Comparison of ENCODE assay signal across 8 cellular contexts in genomic region chr1:161439280-161440232, GRCh38.
DNase-seq lines count a peak whose midpoint lies in the region; ATAC-seq and TF ChIP-seq lines count a peak whose summit lies in the region.

No MANE protein-coding gene starts in this region.

- no peaks in the 10 kb centered on the region for H3K9me3 Mint-ChIP-seq in natural killer cell treated with Interleukin-12 subunit alpha and Interleukin-12 subunit beta and Interleukin-15 and Interleukin-18, amount 100 ng/mL, for 72 hours

- ATAC-seq in natural killer cell treated with Interleukin-12 subunit alpha and Interleukin-12 subunit beta and Interleukin-15 and Interleukin-18, amount 100 ng/mL, for 72 hours: no peak
- no peak for ATAC-seq in HG02571 (IDR thresholded peaks at IDR 0.05; ENCODE audit: unreplicated experiment)

- no TSS peak for BruUV-seq in OCI-LY7 (replicated peaks; lab: Mats Ljungman, UMichigan)

- H3K36me3 Mint-ChIP-seq in natural killer cell treated with Interleukin-12 subunit alpha and Interleukin-12 subunit beta and Interleukin-15 and Interleukin-18, amount 100 ng/mL, for 72 hours: peaks cover 12% of the 10 kb centered on the region

- no peaks in the 10 kb centered on the region for H3K9me3 ChIP-seq in OCI-LY7 (ENCODE audit: low read length)

- peak overlapping the region; percentile 72 for H3K4me3 ChIP-seq in OCI-LY7 (ENCODE audit: low read depth, low read length, poor library complexity, severe bottlenecking)
- peak overlapping the region; percentile 22 for H3K4me3 ChIP-seq in choroid plexus epithelial cell (ENCODE audit: low read depth, low read length)

- peak overlapping the region; percentile 80 for H2AFZ ChIP-seq in OCI-LY7 (ENCODE audit: low read length)

- H3K4me1 ChIP-seq in OCI-LY7 (ENCODE audit: insufficient read depth, low read length, poor library complexity, severe bottlenecking): peaks cover 6% of the 10 kb centered on the region

- H3K79me2 ChIP-seq in OCI-LY7 (ENCODE audit: insufficient read depth, low read depth, low read length): no peaks in the 10 kb centered on the region

- intact Hi-C loops in OCI-LY7 (cut with micrococcal nuclease; ENCODE audit: unreplicated experiment): loop anchor here (10.0 kb wide), 1 partner anchor 45 kb away; no protein-coding TSS in a partner anchor

- H3K27me3 Mint-ChIP-seq in natural killer cell treated with Interleukin-12 subunit alpha and Interleukin-12 subunit beta and Interleukin-15 and Interleukin-18, amount 100 ng/mL, for 72 hours: peaks cover 15 to 32% of the 10 kb centered on the region in 2 donors

- no peaks in the 10 kb centered on the region for H4K20me1 ChIP-seq in OCI-LY7 (ENCODE audit: insufficient read depth, low read length)

- peak overlapping the region; percentile 95 for H3K4me2 ChIP-seq in OCI-LY7 (ENCODE audit: low read length)

- no peaks in the 10 kb centered on the region for H3K9me2 ChIP-seq in OCI-LY7 (ENCODE audit: insufficient read depth, low read length)

- DNase-seq in ELR (ENCODE audit: low read depth) (peak; percentile 71), OCI-LY7 (ENCODE audit: low spot score) (peak; percentile 26), choroid plexus epithelial cell (ENCODE audit: low read depth) (peak; percentile 26), NCI-H748 treated with DMSO at 0.1 percent for 48 hours (lab: John Stamatoyannopoulos, UW) (no peak), GM19238 (ENCODE audit: insufficient read length, low spot score) (no peak), germinal center (ENCODE audit: low spot score) (no peak)
- no peak for DNase-seq in natural killer cell treated with Interleukin-12 subunit alpha and Interleukin-12 subunit beta and Interleukin-15 and Interleukin-18, amount 100 ng/mL, for 72 hours (ENCODE audit: low spot score)

- H3K27ac Mint-ChIP-seq in natural killer cell treated with Interleukin-12 subunit alpha and Interleukin-12 subunit beta and Interleukin-15 and Interleukin-18, amount 100 ng/mL, for 72 hours: no peak overlapping the region

- CTCF ChIA-PET in OCI-LY7 (lab: Charles Lee; ENCODE audit: unreplicated experiment): interaction anchor here (0.8 kb wide), 1 partner anchor 20 kb away, joined by 3 read pairs; no protein-coding TSS in a partner anchor

- no peak overlapping the region for H3K27ac ChIP-seq in OCI-LY7 (ENCODE audit: low read depth, low read length, poor library complexity, severe bottlenecking)

- peaks cover 14 to 20% of the 10 kb centered on the region in 2 donors for H3K4me1 Mint-ChIP-seq in natural killer cell treated with Interleukin-12 subunit alpha and Interleukin-12 subunit beta and Interleukin-15 and Interleukin-18, amount 100 ng/mL, for 72 hours (ENCODE audit: low read depth in 2 of 2)

- no peaks in the 10 kb centered on the region for H3K36me3 ChIP-seq in OCI-LY7 (ENCODE audit: insufficient read depth, low read length)

- POLR2A ChIA-PET in OCI-LY7 (lab: Charles Lee): interaction anchor here (0.6 to 0.9 kb wide), 2 partner anchors 8 to 18 kb away, joined by 3 read pairs; no protein-coding TSS in a partner anchor

- H3K4me3 Mint-ChIP-seq in natural killer cell treated with Interleukin-12 subunit alpha and Interleukin-12 subunit beta and Interleukin-15 and Interleukin-18, amount 100 ng/mL, for 72 hours: peak overlapping the region; percentile 16

- TF ChIP-seq CTCF in OCI-LY7 (conservative IDR thresholded peaks at IDR 0.05; ENCODE audit: low read length) (no peak), choroid plexus epithelial cell (conservative IDR thresholded peaks at IDR 0.05; ENCODE audit: low read depth, low read length) (no peak)

Comparison
In these comparisons a context has a peak if more than half of its experiments do, and no peak if none do; other contexts are left out.
1. DNase-seq: peak in ELR (single experiment), OCI-LY7 (single experiment) and choroid plexus epithelial cell (single experiment); none in natural killer cell treated with Interleukin-12 subunit alpha and Interleukin-12 subunit beta and Interleukin-15 and Interleukin-18, amount 100 ng/mL, for 72 hours (single experiment), NCI-H748 treated with DMSO at 0.1 percent for 48 hours (single experiment), GM19238 (single experiment) and germinal center (single experiment).